Comparison of ENCODE assay signal across 28 cellular contexts in genomic region chrX:7045238-7045955, GRCh38.
"Had no signal": no experiment of that assay in that cellular context is flagged by ENCODE, and none has a peak within 500 bp of the region (broad histone marks: within the 10 kb centered on the region; RNA-seq: fewer than 3 reads in every experiment).

No MANE protein-coding gene starts in this region.

- H3K4me3 ChIP-seq: coronary artery, gastroesophageal sphincter, heart left ventricle, lung, pancreas, psoas muscle, right atrium auricular region, stomach, suprapubic skin, transverse colon, uterus had no signal

- H3K36me3 ChIP-seq: suprapubic skin, transverse colon, uterus had no signal

- H3K4me1 Mint-ChIP-seq: activated CD4-positive, alpha-beta T cell treated with anti-CD3 and anti-CD28 coated beads, Interleukin-2, amount 10 ng/mL, durations not matched to agents 24 days and 14 days; mesothelial cell of epicardium had no signal

- H3K27me3 ChIP-seq: gastroesophageal sphincter, heart left ventricle, pancreas, right atrium auricular region, stomach, suprapubic skin, transverse colon, uterus had no signal

- ATAC-seq: activated CD4-positive, CD25-positive, alpha-beta regulatory T cell treated with anti-CD3 and anti-CD28 coated beads, Interleukin-2, amount 50 U/mL, for 24 hours; activated CD8-positive, alpha-beta memory T cell treated with anti-CD3 and anti-CD28 coated beads, Interleukin-2, amount 10 ng/mL, durations not matched to agents 7 days and 5 days; activated CD8-positive, alpha-beta T cell treated with anti-CD3 and anti-CD28 coated beads for 36 hours; activated naive CD8-positive, alpha-beta T cell treated with anti-CD3 and anti-CD28 coated beads, Interleukin-2, amount 50 U/mL, for 24 hours; gastroesophageal sphincter; heart left ventricle; natural killer cell treated with Interleukin-12 subunit alpha and Interleukin-12 subunit beta and Interleukin-15 and Interleukin-18, amount 100 ng/mL, for 72 hours; pancreas; psoas muscle; stimulated activated memory B cell treated with anti-CD40 and anti-IgM and Interleukin-4, amounts not matched to agents 10 μg/mL and 1 μg/mL and 100 μg/mL, for 72 hours; T-cell had no signal

- H3K4me1 ChIP-seq: gastroesophageal sphincter, heart left ventricle, pancreas, right atrium auricular region, stomach, suprapubic skin, transverse colon, uterus had no signal

- H3K27me3 Mint-ChIP-seq: activated CD4-positive, alpha-beta T cell treated with anti-CD3 and anti-CD28 coated beads, Interleukin-2, amount 10 ng/mL, durations not matched to agents 24 days and 14 days; activated CD8-positive, alpha-beta memory T cell treated with anti-CD3 and anti-CD28 coated beads, Interleukin-2, amount 10 ng/mL, durations not matched to agents 7 days and 5 days; activated CD8-positive, alpha-beta T cell treated with anti-CD3 and anti-CD28 coated beads for 36 hours; activated naive CD4-positive, alpha-beta T cell treated with anti-CD3 and anti-CD28 coated beads, Interleukin-2, amount 10 ng/mL, durations not matched to agents 7 days and 5 days; activated naive CD8-positive, alpha-beta T cell treated with anti-CD3 and anti-CD28 coated beads, Interleukin-2, amount 50 U/mL, for 24 hours; brain; natural killer cell treated with Interleukin-12 subunit alpha and Interleukin-12 subunit beta and Interleukin-15 and Interleukin-18, amount 100 ng/mL, for 72 hours; stimulated activated memory B cell treated with anti-CD40 and anti-IgM and Interleukin-4, amounts not matched to agents 10 μg/mL and 1 μg/mL and 100 μg/mL, for 72 hours; T-cell had no signal

- H3K9me3 ChIP-seq: gastroesophageal sphincter, heart left ventricle, pancreas, psoas muscle, right atrium auricular region, stomach, suprapubic skin, transverse colon, uterus had no signal

- H3K9me3 Mint-ChIP-seq: activated CD8-positive, alpha-beta T cell treated with anti-CD3 and anti-CD28 coated beads for 36 hours; activated naive CD8-positive, alpha-beta T cell treated with anti-CD3 and anti-CD28 coated beads, Interleukin-2, amount 50 U/mL, for 24 hours; natural killer cell treated with Interleukin-12 subunit alpha and Interleukin-12 subunit beta and Interleukin-15 and Interleukin-18, amount 100 ng/mL, for 72 hours; stimulated activated memory B cell treated with anti-CD40 and anti-IgM and Interleukin-4, amounts not matched to agents 10 μg/mL and 1 μg/mL and 100 μg/mL, for 72 hours; T-cell; T-helper 2 cell treated with Interferon-gamma antibody and Interleukin-4, amounts not matched to agents 5 μg/mL and 100 μg/mL, for 36 hours had no signal

- H3K27ac ChIP-seq: coronary artery, gastroesophageal sphincter, heart left ventricle, pancreas, psoas muscle, right atrium auricular region, suprapubic skin, uterus, VCaP had no signal

- H3K4me3 Mint-ChIP-seq: activated CD4-positive, alpha-beta T cell treated with anti-CD3 and anti-CD28 coated beads, Interleukin-2, amount 10 ng/mL, durations not matched to agents 24 days and 14 days; activated CD8-positive, alpha-beta memory T cell treated with anti-CD3 and anti-CD28 coated beads, Interleukin-2, amount 10 ng/mL, durations not matched to agents 7 days and 5 days; activated CD8-positive, alpha-beta T cell treated with anti-CD3 and anti-CD28 coated beads for 36 hours; activated naive CD4-positive, alpha-beta T cell treated with anti-CD3 and anti-CD28 coated beads, Interleukin-2, amount 10 ng/mL, durations not matched to agents 7 days and 5 days; activated naive CD8-positive, alpha-beta T cell treated with anti-CD3 and anti-CD28 coated beads, Interleukin-2, amount 50 U/mL, for 24 hours; brain; mesothelial cell of epicardium; natural killer cell treated with Interleukin-12 subunit alpha and Interleukin-12 subunit beta and Interleukin-15 and Interleukin-18, amount 100 ng/mL, for 72 hours; stimulated activated memory B cell treated with anti-CD40 and anti-IgM and Interleukin-4, amounts not matched to agents 10 μg/mL and 1 μg/mL and 100 μg/mL, for 72 hours; T-cell; T-helper 2 cell treated with Interferon-gamma antibody and Interleukin-4, amounts not matched to agents 5 μg/mL and 100 μg/mL, for 36 hours had no signal

- DNase-seq: activated CD4-positive, alpha-beta T cell treated with anti-CD3 and anti-CD28 coated beads, Interleukin-2, amount 10 ng/mL, durations not matched to agents 24 days and 14 days; activated CD8-positive, alpha-beta memory T cell treated with anti-CD3 and anti-CD28 coated beads, Interleukin-2, amount 10 ng/mL, durations not matched to agents 7 days and 5 days; activated CD8-positive, alpha-beta T cell treated with anti-CD3 and anti-CD28 coated beads for 36 hours; activated effector memory CD4-positive, alpha-beta T cell treated with anti-CD3 and anti-CD28 coated beads, Interleukin-2, amount 50 U/mL, for 16 hours; activated naive CD4-positive, alpha-beta T cell treated with anti-CD3 and anti-CD28 coated beads, Interleukin-2, amount 10 ng/mL, durations not matched to agents 7 days and 5 days; activated naive CD8-positive, alpha-beta T cell treated with anti-CD3 and anti-CD28 coated beads, Interleukin-2, amount 50 U/mL, for 24 hours; activated T-cell treated with anti-CD3 and anti-CD28 coated beads for 4 hours; heart left ventricle; islet precursor cell; pancreas; psoas muscle; stimulated activated CD4-positive, alpha-beta T cell treated with anti-CD3 and anti-CD28 coated beads, Interleukin-2, amount 100 ng/mL, for 24 hours; stomach; T-cell; transverse colon; uterus had no signal

- H3K27ac Mint-ChIP-seq: activated CD4-positive, alpha-beta T cell treated with anti-CD3 and anti-CD28 coated beads, Interleukin-2, amount 10 ng/mL, durations not matched to agents 24 days and 14 days; activated CD8-positive, alpha-beta memory T cell treated with anti-CD3 and anti-CD28 coated beads, Interleukin-2, amount 10 ng/mL, durations not matched to agents 7 days and 5 days; activated CD8-positive, alpha-beta T cell treated with anti-CD3 and anti-CD28 coated beads for 36 hours; activated naive CD4-positive, alpha-beta T cell treated with anti-CD3 and anti-CD28 coated beads, Interleukin-2, amount 10 ng/mL, durations not matched to agents 7 days and 5 days; activated naive CD8-positive, alpha-beta T cell treated with anti-CD3 and anti-CD28 coated beads, Interleukin-2, amount 50 U/mL, for 24 hours; mesothelial cell of epicardium; natural killer cell treated with Interleukin-12 subunit alpha and Interleukin-12 subunit beta and Interleukin-15 and Interleukin-18, amount 100 ng/mL, for 72 hours; stimulated activated memory B cell treated with anti-CD40 and anti-IgM and Interleukin-4, amounts not matched to agents 10 μg/mL and 1 μg/mL and 100 μg/mL, for 72 hours; T-cell; T-helper 2 cell treated with Interferon-gamma antibody and Interleukin-4, amounts not matched to agents 5 μg/mL and 100 μg/mL, for 36 hours had no signal
